ENCODE assay signal across 13 cellular contexts in the genomic region with DNA sequence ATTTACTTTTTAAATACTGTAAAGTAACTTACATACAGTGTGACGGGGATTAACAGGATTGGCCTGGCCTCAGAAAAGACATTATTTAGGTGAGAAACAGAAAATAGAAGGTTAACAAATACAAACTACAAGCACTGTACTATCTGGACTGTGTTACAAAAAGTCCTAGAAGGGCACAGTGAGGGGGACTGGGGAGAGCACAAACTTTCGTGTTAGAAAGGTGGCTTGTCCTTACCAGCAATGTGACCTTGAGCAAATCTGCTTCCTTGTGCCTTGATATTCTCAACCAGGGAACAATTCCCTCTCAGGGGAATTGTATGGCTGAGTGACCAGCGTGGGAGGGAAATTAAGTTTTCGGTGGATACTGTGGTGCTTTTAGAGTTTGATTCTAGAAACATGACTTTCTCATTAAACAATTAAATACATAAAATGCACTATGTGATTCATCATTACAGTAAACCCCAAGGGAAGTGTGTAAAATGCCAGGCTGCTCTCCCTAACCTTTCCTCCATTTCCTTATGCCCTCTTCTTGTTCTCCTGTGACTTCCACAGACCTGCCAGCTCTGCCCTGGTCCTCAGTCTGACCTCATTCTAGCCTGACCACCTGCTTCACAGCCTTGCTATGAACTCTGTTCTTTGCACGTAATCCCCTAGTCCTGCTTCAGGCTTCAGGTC. TPM values are rescaled to one million over a fixed set of nuclear protein-coding genes. Genes with fewer than 3 reads are reported as not detected.
DNase-seq lines count a peak whose midpoint lies in the region; ATAC-seq, FAIRE-seq and TF ChIP-seq lines count a peak whose summit lies in the region.
"Had no signal": no experiment of that assay in that cellular context is flagged by ENCODE, and none has a peak within 500 bp of the region (broad histone marks: within the 10 kb centered on the region; RNA-seq: fewer than 3 reads in every experiment).

No MANE protein-coding gene starts in this region.

- FAIRE-seq in GM19239 (lab: Jason Lieb, UNC): no peak

- POLR2A ChIA-PET in MCF 10A (lab: Yijun Ruan, JAX): interaction anchor here (0.8 to 5.6 kb wide), 3 partner anchors 11 to 58 kb away, joined by 3 to 44 read pairs (median 3); a partner anchor contains a TSS
- POLR2A ChIA-PET in activated CD4-positive, alpha-beta memory T cell treated with anti-CD3 and anti-CD28 coated beads, Interleukin-2, amount 10 ng/mL, durations not matched to agents 7 days and 5 days (lab: Charles Lee): interaction anchor here (0.9 to 11.1 kb wide), 8 partner anchors 11 to 101 kb away, joined by 3 to 191 read pairs (median 5); a partner anchor contains a TSS

- intact Hi-C loops in MCF 10A (cut with micrococcal nuclease): no loop called here
- intact Hi-C loops in breast epithelium (cut with DNase I; ENCODE audit: low total_unique reads): no loop called here
- intact Hi-C loops in upper lobe of right lung (cut with DNase I): no loop called here

- ATAC-seq in upper lobe of right lung: peak; percentile 30

- no peaks in the 10 kb centered on the region for H3K27me3 Mint-ChIP-seq in MCF 10A (ENCODE audit: insufficient read depth, unreplicated experiment)
- H3K27me3 Mint-ChIP-seq in activated CD4-positive, alpha-beta memory T cell treated with anti-CD3 and anti-CD28 coated beads, Interleukin-2, amount 10 ng/mL, durations not matched to agents 7 days and 5 days: no peaks in the 10 kb centered on the region
- H3K27me3 Mint-ChIP-seq: B cell had no signal

- BruUV-seq in MCF 10A (replicated peaks; lab: Mats Ljungman, UMichigan): no TSS peak

- no peak for DNase-seq in MCF 10A (ENCODE audit: unreplicated experiment)
- DNase-seq in breast epithelium (ENCODE audit: low spot score in 2 of 2): no peak
- DNase-seq in activated CD4-positive, alpha-beta memory T cell treated with anti-CD3 and anti-CD28 coated beads, Interleukin-2, amount 10 ng/mL, durations not matched to agents 7 days and 5 days: no peak
- no peak for DNase-seq in cardiac muscle cell (ENCODE audit: low read depth in 1 of 2, low spot score in 1 of 2)
- DNase-seq in upper lobe of right lung: no peak
- DNase-seq in NCI-H345 (lab: John Stamatoyannopoulos, UW): no peak
- DNase-seq in GM19239 (ENCODE audit: insufficient read length, low spot score): no peak
- DNase-seq in nucleus accumbens (lab: John Stamatoyannopoulos, UW): no peak
- DNase-seq: cerebellar nuclear complex, NCI-H1417, NCI-H69, right lobe of liver had no signal

- H3K36me3 Mint-ChIP-seq in MCF 10A (ENCODE audit: insufficient read depth, unreplicated experiment): no peaks in the 10 kb centered on the region
- peaks cover 33% of the 10 kb centered on the region for H3K36me3 Mint-ChIP-seq in activated CD4-positive, alpha-beta memory T cell treated with anti-CD3 and anti-CD28 coated beads, Interleukin-2, amount 10 ng/mL, durations not matched to agents 7 days and 5 days (ENCODE audit: low read depth)

- peak overlapping the region; percentile 5 for H3K27ac Mint-ChIP-seq in MCF 10A (ENCODE audit: low read depth, unreplicated experiment)
- peak overlapping the region; percentile 96 for H3K27ac Mint-ChIP-seq in activated CD4-positive, alpha-beta memory T cell treated with anti-CD3 and anti-CD28 coated beads, Interleukin-2, amount 10 ng/mL, durations not matched to agents 7 days and 5 days
- H3K27ac Mint-ChIP-seq: B cell had no signal

- no peaks in the 10 kb centered on the region for H3K27me3 ChIP-seq in breast epithelium
- no peaks in the 10 kb centered on the region for H3K27me3 ChIP-seq in cardiac muscle cell
- H3K27me3 ChIP-seq in upper lobe of right lung: no peaks in the 10 kb centered on the region
- H3K27me3 ChIP-seq: right lobe of liver had no signal

- CTCF ChIA-PET in MCF 10A (lab: Yijun Ruan, JAX): interaction anchor here (1.5 kb wide), 1 partner anchor 57 kb away, joined by 3 read pairs; no protein-coding TSS in a partner anchor
- CTCF ChIA-PET in activated CD4-positive, alpha-beta memory T cell treated with anti-CD3 and anti-CD28 coated beads, Interleukin-2, amount 10 ng/mL, durations not matched to agents 7 days and 5 days (lab: Charles Lee): interaction anchor here (1.6 to 4.3 kb wide), 2 partner anchors 12 to 57 kb away, joined by 3 to 25 read pairs; a partner anchor contains a TSS

- H3K9me3 Mint-ChIP-seq in MCF 10A (ENCODE audit: unreplicated experiment): no peaks in the 10 kb centered on the region
- H3K9me3 Mint-ChIP-seq in activated CD4-positive, alpha-beta memory T cell treated with anti-CD3 and anti-CD28 coated beads, Interleukin-2, amount 10 ng/mL, durations not matched to agents 7 days and 5 days: no peaks in the 10 kb centered on the region

- H3K4me1 Mint-ChIP-seq in MCF 10A (ENCODE audit: insufficient read depth, unreplicated experiment): peaks cover 51% of the 10 kb centered on the region
- H3K4me1 Mint-ChIP-seq in activated CD4-positive, alpha-beta memory T cell treated with anti-CD3 and anti-CD28 coated beads, Interleukin-2, amount 10 ng/mL, durations not matched to agents 7 days and 5 days: peaks cover 89% of the 10 kb centered on the region

- no peak overlapping the region for H3K27ac ChIP-seq in breast epithelium
- peak overlapping the region; percentile 59 for H3K27ac ChIP-seq in cardiac muscle cell
- H3K27ac ChIP-seq in upper lobe of right lung: no peak overlapping the region
- H3K27ac ChIP-seq: right lobe of liver had no signal

- H3K4me3 Mint-ChIP-seq in MCF 10A (ENCODE audit: unreplicated experiment): no peak overlapping the region
- no peak overlapping the region for H3K4me3 Mint-ChIP-seq in activated CD4-positive, alpha-beta memory T cell treated with anti-CD3 and anti-CD28 coated beads, Interleukin-2, amount 10 ng/mL, durations not matched to agents 7 days and 5 days
- H3K4me3 Mint-ChIP-seq: B cell had no signal

- H3K36me3 ChIP-seq in breast epithelium (no peaks in the 10 kb centered on the region), cardiac muscle cell (no peaks in the 10 kb centered on the region), upper lobe of right lung (no peaks in the 10 kb centered on the region)
- H3K36me3 ChIP-seq: right lobe of liver had no signal

- H3K4me1 ChIP-seq in breast epithelium (no peaks in the 10 kb centered on the region), cardiac muscle cell (ENCODE audit: low read depth) (peaks cover 40% of the 10 kb centered on the region), upper lobe of right lung (peaks cover 18% of the 10 kb centered on the region)
- H3K4me1 ChIP-seq: right lobe of liver had no signal

- TF ChIP-seq POLR2A in breast epithelium (IDR thresholded peaks at IDR 0.05): no peak

- TF ChIP-seq CTCF in MCF 10A (IDR thresholded peaks at IDR 0.05; ENCODE audit: unreplicated experiment) (no peak), breast epithelium (IDR thresholded peaks at IDR 0.05) (no peak), cardiac muscle cell (IDR thresholded peaks at IDR 0.05; ENCODE audit: low read depth, low read length) (no peak), upper lobe of right lung (IDR thresholded peaks at IDR 0.05) (no peak)

- H3K4me3 ChIP-seq in breast epithelium (no peak overlapping the region), cardiac muscle cell (no peak overlapping the region), upper lobe of right lung (no peak overlapping the region)
- H3K4me3 ChIP-seq: right lobe of liver had no signal

- H3K9me3 ChIP-seq in breast epithelium (no peaks in the 10 kb centered on the region), cardiac muscle cell (ENCODE audit: low read depth) (no peaks in the 10 kb centered on the region), upper lobe of right lung (no peaks in the 10 kb centered on the region)
- H3K9me3 ChIP-seq: right lobe of liver had no signal

RNA-seq across cellular contexts. Expression of a gene that starts 57.7 kb away (rescaled TPM):
- 33.8 and 35.7 TPM in 2 replicates for total RNA-seq in MCF 10A (2022)
- total RNA-seq in breast epithelium: 10 to 100 TPM in 1 of 3 donors, 1 to 10 TPM in 2; 6.4 to 20.5 (median 8.5) TPM
- 10 to 100 TPM; 90.3 to 99.9 TPM for total RNA-seq in activated CD4-positive, alpha-beta memory T cell treated with anti-CD3 and anti-CD28 coated beads, Interleukin-2, amount 10 ng/mL, durations not matched to agents 7 days and 5 days
- total RNA-seq in cardiac muscle cell: 5.3 and 8.2 TPM in 2 replicates
- polyA plus RNA-seq in cardiac muscle cell: 3.3 and 7.5 TPM in 2 replicates
- total RNA-seq in upper lobe of right lung: 23.7 TPM
